Comparison of ENCODE assay signal across 1 cellular context in genomic region chr1:244451951-244452795, GRCh38.
TF ChIP-seq lines count a peak whose summit lies in the region.

No MANE protein-coding gene starts in this region.

TF ChIP-seq in K562, 482 proteins besides CTCF, POLR2A, EP300 and RAD21 (continued from another document and continues in another):
- peak in 1 of 2 experiments; percentile 97; a peak in 2 of 4 replicates for TF ChIP-seq ZNF639 (CRISPR knock-in tag; conservative IDR thresholded peaks at IDR 0.05 in 1 of 2, IDR thresholded peaks at IDR 0.05 in 1 of 2)
- TF ChIP-seq ZNF444 (CRISPR knock-in tag; IDR thresholded peaks at IDR 0.05): no peak
- TF ChIP-seq NCOA4 (IDR thresholded peaks at IDR 0.05; ENCODE audit: partially characterized antibody): no peak
- TF ChIP-seq TSC22D4 (tag; IDR thresholded peaks at IDR 0.05): no peak
- peak; percentile 83 for TF ChIP-seq ZNF395 (CRISPR knock-in tag; IDR thresholded peaks at IDR 0.05)
- no peak for TF ChIP-seq BRD4 (IDR thresholded peaks at IDR 0.05)
- TF ChIP-seq MYNN (IDR thresholded peaks at IDR 0.05): peak; percentile 27; the same call in 1 of the 2 replicates
- no peak for TF ChIP-seq MYNN (CRISPR knock-in tag; IDR thresholded peaks at IDR 0.05)
- peak; percentile 99 for TF ChIP-seq ZNF143 (CRISPR knock-in tag; IDR thresholded peaks at IDR 0.05)
- TF ChIP-seq ZNF140 (CRISPR knock-in tag; IDR thresholded peaks at IDR 0.05): no peak
- TF ChIP-seq TOE1 (IDR thresholded peaks at IDR 0.05; ENCODE audit: borderline replicate concordance): no peak
- TF ChIP-seq TOE1 (CRISPR knock-in tag; IDR thresholded peaks at IDR 0.05; ENCODE audit: borderline replicate concordance, low read depth): no peak
- TF ChIP-seq TAF7 (tag; IDR thresholded peaks at IDR 0.05): no peak
- no peak for TF ChIP-seq ILK (tag; IDR thresholded peaks at IDR 0.05; ENCODE audit: borderline replicate concordance, low read depth)
- no peak for TF ChIP-seq RREB1 (CRISPR knock-in tag; IDR thresholded peaks at IDR 0.05)
- TF ChIP-seq CBX5 (IDR thresholded peaks at IDR 0.05; ENCODE audit: borderline replicate concordance, low read depth): no peak
- 0 out of 2 replicates have a peak, but pooled peaks have one; percentile 53 for TF ChIP-seq TCF15 (CRISPR knock-in tag; IDR thresholded peaks at IDR 0.05)
- peak; percentile 27; the same call in 1 of the 2 replicates for TF ChIP-seq HDAC2 (IDR thresholded peaks at IDR 0.05)
- TF ChIP-seq ZNF592 (IDR thresholded peaks at IDR 0.05): peak; percentile 85
- TF ChIP-seq SRF (CRISPR knock-in tag; IDR thresholded peaks at IDR 0.05): peak in 1 of 2 experiments; percentile 77; a peak in 2 of 4 replicates
- no peak for TF ChIP-seq MBD1 (CRISPR knock-in tag; IDR thresholded peaks at IDR 0.05)
- TF ChIP-seq BMI1 (IDR thresholded peaks at IDR 0.05; ENCODE audit: low read length): no peak
- no peak for TF ChIP-seq HNRNPH1 (optimal IDR thresholded peaks at IDR 0.05; ENCODE audit: low read depth, low read length)
- TF ChIP-seq KLF13 (tag; IDR thresholded peaks at IDR 0.05; ENCODE audit: borderline replicate concordance, low read depth): peak; percentile 22; the same call in 1 of the 2 replicates
- no peak; the same call in 1 of the 2 replicates for TF ChIP-seq TCF7L2 (IDR thresholded peaks at IDR 0.05; ENCODE audit: low read depth, low read length)
- TF ChIP-seq ZNF24 (IDR thresholded peaks at IDR 0.05): no peak; the same call in 1 of the 2 replicates
- no peak; the same call in none of the 2 replicates for TF ChIP-seq MXI1 (IDR thresholded peaks at IDR 0.05; ENCODE audit: low read depth, low read length)
- no peak for TF ChIP-seq TFAM (CRISPR knock-in tag; conservative IDR thresholded peaks at IDR 0.05)
- TF ChIP-seq PRDM10 (IDR thresholded peaks at IDR 0.05; ENCODE audit: partially characterized antibody): peak; percentile 30
- no peak for TF ChIP-seq ZNF717 (CRISPR knock-in tag; IDR thresholded peaks at IDR 0.05)
- no peak for TF ChIP-seq PTTG1 (tag; IDR thresholded peaks at IDR 0.05; ENCODE audit: low read depth)
- TF ChIP-seq E4F1 (CRISPR knock-in tag; IDR thresholded peaks at IDR 0.05; ENCODE audit: borderline replicate concordance): no peak
- no peak for TF ChIP-seq ZNF217 (CRISPR knock-in tag; IDR thresholded peaks at IDR 0.05)
- TF ChIP-seq ZNF785 (CRISPR knock-in tag; IDR thresholded peaks at IDR 0.05): no peak
- 0 out of 2 replicates have a peak, but pooled peaks have one; percentile 41 for TF ChIP-seq MTA1 (IDR thresholded peaks at IDR 0.05; ENCODE audit: borderline replicate concordance)
- no peak for TF ChIP-seq KHSRP (IDR thresholded peaks at IDR 0.05)
- TF ChIP-seq FOXJ2 (tag; IDR thresholded peaks at IDR 0.05): peak; percentile 43; the same call in 1 of the 2 replicates
- no peak for TF ChIP-seq NFYB (IDR thresholded peaks at IDR 0.05; ENCODE audit: extremely low read depth, insufficient read length)
- no peak for TF ChIP-seq ZNF511 (CRISPR knock-in tag; IDR thresholded peaks at IDR 0.05)
- TF ChIP-seq LEF1 (IDR thresholded peaks at IDR 0.05): 0 out of 2 replicates have a peak, but pooled peaks have one; percentile 26
- no peak for TF ChIP-seq ZNF324 (CRISPR knock-in tag; IDR thresholded peaks at IDR 0.05)
